In the genomic region with DNA sequence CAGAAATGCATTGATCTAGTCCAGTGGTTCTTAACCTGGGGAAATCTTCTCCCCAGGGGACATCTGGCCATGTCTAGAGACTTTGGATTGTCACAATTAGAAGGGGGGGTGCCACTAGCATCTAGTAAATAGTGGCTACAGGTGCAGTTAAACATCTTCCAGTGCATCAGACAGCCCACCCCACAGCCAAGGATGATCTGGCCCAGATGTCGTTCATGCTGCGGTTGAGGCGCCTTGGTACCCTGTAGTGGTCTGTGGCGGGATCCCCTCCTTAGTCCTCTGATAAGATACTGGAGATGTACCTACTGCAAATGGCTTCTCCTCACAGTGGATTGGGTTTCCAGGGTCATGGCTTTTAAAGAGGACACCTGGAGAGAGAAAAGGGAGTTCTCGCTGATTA, we compare ENCODE assay signal across 23 cellular contexts.
DNase-seq lines count a peak whose midpoint lies in the region; ATAC-seq and TF ChIP-seq lines count a peak whose summit lies in the region.
"Had no signal": no experiment of that assay in that cellular context is flagged by ENCODE, and none has a peak within 500 bp of the region (broad histone marks: within the 10 kb centered on the region; RNA-seq: fewer than 3 reads in every experiment).

No MANE protein-coding gene starts in this region.

- no peak overlapping the region for H2BK12ac ChIP-seq in mesenchymal stem cell (ENCODE audit: low read length in 2 of 2)

- no peak for ATAC-seq in stimulated activated naive CD8-positive, alpha-beta T cell treated with anti-CD3 and anti-CD28 coated beads, Interleukin-15, amount 100 ng/mL, for 72 hours
- ATAC-seq in activated B cell treated with CpG ODN at 0.5 μM for 24 hours (ENCODE audit: low read depth): no peak
- ATAC-seq: HepG2, K562 had no signal

- 95% methylated on average over 3 of the region's 5 CpGs for WGBS in mesenchymal stem cell
- WGBS in stomach, 5 donors: 94 to 100% (median 97%) methylated on average over 5 of the region's 5 CpGs

- no peak overlapping the region for H2BK15ac ChIP-seq in mesenchymal stem cell (ENCODE audit: low read depth, poor library complexity, severe bottlenecking)

- H3K27me3 Mint-ChIP-seq in stimulated activated naive CD8-positive, alpha-beta T cell treated with anti-CD3 and anti-CD28 coated beads, Interleukin-15, Interleukin-2, amounts not matched to agents 100 ng/mL and 50 ng/mL, for 24 hours: no peaks in the 10 kb centered on the region
- no peaks in the 10 kb centered on the region for H3K27me3 Mint-ChIP-seq in stimulated activated naive CD8-positive, alpha-beta T cell treated with anti-CD3 and anti-CD28 coated beads, Interleukin-15, amount 100 ng/mL, for 72 hours
- no peaks in the 10 kb centered on the region for H3K27me3 Mint-ChIP-seq in activated B cell treated with CpG ODN at 0.5 μM for 24 hours

- peaks cover 8% of the 10 kb centered on the region for H3K79me1 ChIP-seq in mesenchymal stem cell (replicated peaks; ENCODE audit: low read length, poor library complexity, severe bottlenecking)

- no peaks in the 10 kb centered on the region for H3K9me3 Mint-ChIP-seq in stimulated activated naive CD8-positive, alpha-beta T cell treated with anti-CD3 and anti-CD28 coated beads, Interleukin-15, Interleukin-2, amounts not matched to agents 100 ng/mL and 50 ng/mL, for 24 hours
- no peaks in the 10 kb centered on the region for H3K9me3 Mint-ChIP-seq in stimulated activated naive CD8-positive, alpha-beta T cell treated with anti-CD3 and anti-CD28 coated beads, Interleukin-15, amount 100 ng/mL, for 72 hours
- H3K9me3 Mint-ChIP-seq in activated B cell treated with CpG ODN at 0.5 μM for 24 hours: no peaks in the 10 kb centered on the region

- H3K27me3 ChIP-seq in mesenchymal stem cell (ENCODE audit: control insufficient read depth in 1 of 2, insufficient read depth in 1 of 2, low read length in 2 of 2) (no peaks in the 10 kb centered on the region), uterus (no peaks in the 10 kb centered on the region), WERI-Rb-1 (ENCODE audit: insufficient read depth, low read depth, severe bottlenecking) (no peaks in the 10 kb centered on the region), stomach (no peaks in the 10 kb centered on the region)
- H3K27me3 ChIP-seq: BLaER1, MG63 had no signal

- H2BK120ac ChIP-seq in mesenchymal stem cell (ENCODE audit: low read depth, low read length): no peak overlapping the region

- H3K27ac ChIP-seq in mesenchymal stem cell (ENCODE audit: low read length, poor library complexity, severe bottlenecking): no peak overlapping the region
- no peak overlapping the region for H3K27ac ChIP-seq in uterus
- no peak overlapping the region for H3K27ac ChIP-seq in WERI-Rb-1
- no peak overlapping the region for H3K27ac ChIP-seq in stomach
- H3K27ac ChIP-seq: BLaER1, HL-60, PC-9 had no signal

- H4K91ac ChIP-seq in mesenchymal stem cell (ENCODE audit: low read length): peak overlapping the region; percentile 57

- no peak overlapping the region for H3K9ac ChIP-seq in mesenchymal stem cell (ENCODE audit: low read length)
- H3K9ac ChIP-seq: BLaER1 had no signal

- H3K4me2 ChIP-seq in mesenchymal stem cell (ENCODE audit: low read length, poor library complexity, severe bottlenecking): no peak overlapping the region
- H3K4me2 ChIP-seq: BLaER1, PC-9 had no signal

- H3K36me3 Mint-ChIP-seq in stimulated activated naive CD8-positive, alpha-beta T cell treated with anti-CD3 and anti-CD28 coated beads, Interleukin-15, Interleukin-2, amounts not matched to agents 100 ng/mL and 50 ng/mL, for 24 hours (ENCODE audit: low read depth): peaks cover 45% of the 10 kb centered on the region
- H3K36me3 Mint-ChIP-seq in activated B cell treated with CpG ODN at 0.5 μM for 24 hours (ENCODE audit: low read depth): peaks cover 74% of the 10 kb centered on the region

- peak overlapping the region; percentile 60 for H3K27ac Mint-ChIP-seq in stimulated activated naive CD8-positive, alpha-beta T cell treated with anti-CD3 and anti-CD28 coated beads, Interleukin-15, Interleukin-2, amounts not matched to agents 100 ng/mL and 50 ng/mL, for 24 hours
- peak overlapping the region in 1 of 2 donors; percentile 29 for H3K27ac Mint-ChIP-seq in stimulated activated naive CD8-positive, alpha-beta T cell treated with anti-CD3 and anti-CD28 coated beads, Interleukin-15, amount 100 ng/mL, for 72 hours
- H3K27ac Mint-ChIP-seq in activated B cell treated with CpG ODN at 0.5 μM for 24 hours: peak overlapping the region; percentile 59

- H2AFZ ChIP-seq in mesenchymal stem cell (ENCODE audit: low read depth, low read length): no peak overlapping the region
- H2AFZ ChIP-seq: PC-9 had no signal

- no peak overlapping the region for H2AK5ac ChIP-seq in mesenchymal stem cell (ENCODE audit: low read length, severe bottlenecking)

- H3K36me3 ChIP-seq in mesenchymal stem cell (ENCODE audit: control insufficient read depth in 1 of 2, insufficient read depth in 2 of 2, low read depth in 1 of 2, low read length in 2 of 2): peaks cover 12 to 36% of the 10 kb centered on the region in 2 experiments
- no peaks in the 10 kb centered on the region for H3K36me3 ChIP-seq in uterus
- H3K36me3 ChIP-seq in WERI-Rb-1: peaks cover 17% of the 10 kb centered on the region
- peaks cover 0 to 28% (median 22%) of the 10 kb centered on the region in 4 donors for H3K36me3 ChIP-seq in stomach

- no peak overlapping the region for H3K23ac ChIP-seq in mesenchymal stem cell (ENCODE audit: low read length in 2 of 2)

- H4K8ac ChIP-seq in mesenchymal stem cell (ENCODE audit: low read length): no peak overlapping the region

- intact Hi-C loops in activated B cell treated with CpG ODN at 0.5 μM for 24 hours (cut with micrococcal nuclease): loop anchor here (5.0 kb wide), 1 partner anchor 38 kb away; no protein-coding TSS in a partner anchor
- intact Hi-C loops in uterus (cut with DNase I; ENCODE audit: low total_unique reads): no loop called here
- intact Hi-C loops in stomach (cut with DNase I; ENCODE audit: low total_unique reads): no loop called here

- TF ChIP-seq EP300 in stomach (IDR thresholded peaks at IDR 0.05): no peak

- H3K4me1 ChIP-seq in mesenchymal stem cell (ENCODE audit: control insufficient read depth, insufficient read depth, low read depth, low read length) (peaks cover 13% of the 10 kb centered on the region), uterus (no peaks in the 10 kb centered on the region), stomach (peaks cover 5 to 70% (median 29%) of the 10 kb centered on the region in 4 donors)

- CTCF ChIA-PET in activated B cell treated with CpG ODN at 0.5 μM for 24 hours (lab: Charles Lee): no interaction called here

- TF ChIP-seq POLR2A in uterus (IDR thresholded peaks at IDR 0.05) (no peak), stomach (IDR thresholded peaks at IDR 0.05) (no peak)

- POLR2A ChIA-PET in activated B cell treated with CpG ODN at 0.5 μM for 24 hours (lab: Charles Lee): no interaction called here

- H3K4me1 Mint-ChIP-seq in stimulated activated naive CD8-positive, alpha-beta T cell treated with anti-CD3 and anti-CD28 coated beads, Interleukin-15, Interleukin-2, amounts not matched to agents 100 ng/mL and 50 ng/mL, for 24 hours (ENCODE audit: low read depth): peaks cover 42% of the 10 kb centered on the region
- peaks cover 38% of the 10 kb centered on the region for H3K4me1 Mint-ChIP-seq in stimulated activated naive CD8-positive, alpha-beta T cell treated with anti-CD3 and anti-CD28 coated beads, Interleukin-15, amount 100 ng/mL, for 72 hours
- H3K4me1 Mint-ChIP-seq in activated B cell treated with CpG ODN at 0.5 μM for 24 hours: peaks cover 54% of the 10 kb centered on the region

- no peak for TF ChIP-seq CTCF in activated B cell treated with CpG ODN at 0.5 μM for 24 hours (IDR thresholded peaks at IDR 0.05)
- TF ChIP-seq CTCF in uterus (IDR thresholded peaks at IDR 0.05): no peak
- no peak for TF ChIP-seq CTCF in WERI-Rb-1 (IDR thresholded peaks at IDR 0.05; ENCODE audit: low read depth, low read length)
- no peak for TF ChIP-seq CTCF in stomach (IDR thresholded peaks at IDR 0.05)

- no peak overlapping the region for H3K14ac ChIP-seq in mesenchymal stem cell (ENCODE audit: low read length in 2 of 2)

- no peak overlapping the region for H2BK5ac ChIP-seq in mesenchymal stem cell (ENCODE audit: low read depth, low read length, poor library complexity, severe bottlenecking)

- no peak overlapping the region for H3K4me3 Mint-ChIP-seq in stimulated activated naive CD8-positive, alpha-beta T cell treated with anti-CD3 and anti-CD28 coated beads, Interleukin-15, Interleukin-2, amounts not matched to agents 100 ng/mL and 50 ng/mL, for 24 hours
- H3K4me3 Mint-ChIP-seq in stimulated activated naive CD8-positive, alpha-beta T cell treated with anti-CD3 and anti-CD28 coated beads, Interleukin-15, amount 100 ng/mL, for 72 hours: no peak overlapping the region
- H3K4me3 Mint-ChIP-seq in activated B cell treated with CpG ODN at 0.5 μM for 24 hours: no peak overlapping the region

- H3K4me3 ChIP-seq in mesenchymal stem cell (ENCODE audit: insufficient read depth in 1 of 2, low read depth in 1 of 2, low read length in 2 of 2) (no peak overlapping the region), uterus (no peak overlapping the region), WERI-Rb-1 (ENCODE audit: low read depth, low read length) (no peak overlapping the region), stomach (no peak overlapping the region)
- H3K4me3 ChIP-seq: BLaER1, K562, MG63, PC-9 had no signal

- H3K18ac ChIP-seq in mesenchymal stem cell (ENCODE audit: low read depth in 1 of 2, low read length in 2 of 2): no peak overlapping the region

- no peak overlapping the region for H3K4ac ChIP-seq in mesenchymal stem cell (ENCODE audit: low read depth in 1 of 2, low read length in 2 of 2)

- DNase-seq in stimulated activated naive CD8-positive, alpha-beta T cell treated with anti-CD3 and anti-CD28 coated beads, Interleukin-15, amount 100 ng/mL, for 72 hours: no peak
- no peak for DNase-seq in activated B cell treated with CpG ODN at 0.5 μM for 24 hours
- no peak for DNase-seq in mesenchymal stem cell
- DNase-seq in uterus: no peak
- DNase-seq in WERI-Rb-1: no peak
- no peak for DNase-seq in stomach
- DNase-seq: DMS53, GDM1, GOT3, HCEC 1CT, MG63, NCI-H1417, NCI-H1694 treated with DMSO at 0.1 percent for 48 hours, NCI-H446, NCI-H526 treated with DMSO at 0.1 percent for 48 hours, PC-9, RPMI8226, SHP77 had no signal

- H3K9me3 ChIP-seq in mesenchymal stem cell (ENCODE audit: control insufficient read depth, low read length): no peaks in the 10 kb centered on the region
- no peaks in the 10 kb centered on the region for H3K9me3 ChIP-seq in uterus
- no peaks in the 10 kb centered on the region for H3K9me3 ChIP-seq in WERI-Rb-1 (ENCODE audit: severe bottlenecking)
- H3K9me3 ChIP-seq in stomach: no peaks in the 10 kb centered on the region
- H3K9me3 ChIP-seq: BLaER1, MG63 had no signal
